In genomic region chr10:45727421-45727965, GRCh38 we compare ENCODE assay signal across 8 cellular contexts. TPM values are rescaled to one million over a fixed set of nuclear protein-coding genes. Genes with fewer than 3 reads are reported as not detected.
A peak's percentile ranks its signal among the peaks of the same experiment; 100 is the strongest.
DNase-seq lines count a peak whose midpoint lies in the region; ATAC-seq and TF ChIP-seq lines count a peak whose summit lies in the region.
"Not testable (repeated sequence)": the region's sequence is repeated elsewhere in the genome, so short reads cannot be mapped to it uniquely, and the experiment has no call there.

No MANE protein-coding gene starts in this region.

- peak overlapping the region; percentile 61 for H3K9ac ChIP-seq in neural cell (ENCODE audit: low read length)

- not testable (repeated sequence) for H3K4me1 Mint-ChIP-seq in T-helper 1 cell treated with Interleukin-12 subunit alpha and Interleukin-12 subunit beta and Interleukin-4 antibody, amounts not matched to agents 30 μg/mL and 1 μg/mL, for 36 hours (ENCODE audit: low read depth)
- H3K4me1 Mint-ChIP-seq in MCF 10A (ENCODE audit: insufficient read depth, unreplicated experiment), result peaks cover 11% of the 10 kb centered on the region

- not testable (repeated sequence) for H3K9me2 ChIP-seq in neural cell (ENCODE audit: insufficient read depth, low read length)

- DNase-seq in MCF 10A (ENCODE audit: unreplicated experiment); left cardiac atrium; tibial nerve (ENCODE audit: low spot score in 2 of 2): not testable (repeated sequence)

- not testable (repeated sequence) for H3K9me3 Mint-ChIP-seq in T-helper 1 cell treated with Interleukin-12 subunit alpha and Interleukin-12 subunit beta and Interleukin-4 antibody, amounts not matched to agents 30 μg/mL and 1 μg/mL, for 36 hours; MCF 10A (ENCODE audit: unreplicated experiment)

- TF ChIP-seq EP300 in neural cell (conservative IDR thresholded peaks at IDR 0.05; ENCODE audit: poor library complexity, severe bottlenecking); tibial nerve (IDR thresholded peaks at IDR 0.05): not testable (repeated sequence)

- H3K4me3 ChIP-seq in neural cell (ENCODE audit: low read length) (peak overlapping the region; percentile 69), tibial nerve (peak overlapping the region; percentile 45 to 96 (median 80))

- H2AFZ ChIP-seq in neural cell (ENCODE audit: low read depth, low read length), result not testable (repeated sequence)

- BruUV-seq in MCF 10A (replicated peaks; lab: Mats Ljungman, UMichigan), result not testable (repeated sequence)

- H3K9me3 ChIP-seq in neural cell (ENCODE audit: low read length); tibial nerve: not testable (repeated sequence)

- H3K79me2 ChIP-seq in neural cell (replicated peaks; ENCODE audit: insufficient read depth, low read length), result not testable (repeated sequence)

- ATAC-seq in GM18499 (IDR thresholded peaks at IDR 0.05; ENCODE audit: insufficient read depth, unreplicated experiment), result peak; percentile 26
- peak; percentile 51 for ATAC-seq in GM21786 (IDR thresholded peaks at IDR 0.05; ENCODE audit: unreplicated experiment)
- peak; percentile 63 for ATAC-seq in HG03354 (IDR thresholded peaks at IDR 0.05; ENCODE audit: poor library complexity, severe bottlenecking, unreplicated experiment)
- ATAC-seq in left cardiac atrium, result peak; percentile 80 to 84

- CTCF ChIA-PET in MCF 10A (lab: Yijun Ruan, JAX), result not testable (repeated sequence)

- not testable (repeated sequence) for H3F3A ChIP-seq in neural cell (ENCODE audit: insufficient read depth, low read length, poor library complexity, severe bottlenecking)

- H3K27ac Mint-ChIP-seq in T-helper 1 cell treated with Interleukin-12 subunit alpha and Interleukin-12 subunit beta and Interleukin-4 antibody, amounts not matched to agents 30 μg/mL and 1 μg/mL, for 36 hours, result peak overlapping the region; percentile 59
- H3K27ac Mint-ChIP-seq in MCF 10A (ENCODE audit: low read depth, unreplicated experiment), result peak overlapping the region; percentile 9

- not testable (repeated sequence) for H3K36me3 ChIP-seq in neural cell (ENCODE audit: insufficient read depth, low read length); tibial nerve

- TF ChIP-seq POLR2A in tibial nerve (IDR thresholded peaks at IDR 0.05), result not testable (repeated sequence)

- not testable (repeated sequence) for H3K27me3 Mint-ChIP-seq in T-helper 1 cell treated with Interleukin-12 subunit alpha and Interleukin-12 subunit beta and Interleukin-4 antibody, amounts not matched to agents 30 μg/mL and 1 μg/mL, for 36 hours (ENCODE audit: low read depth); MCF 10A (ENCODE audit: insufficient read depth, unreplicated experiment)

- not testable (repeated sequence) for H3K36me3 Mint-ChIP-seq in T-helper 1 cell treated with Interleukin-12 subunit alpha and Interleukin-12 subunit beta and Interleukin-4 antibody, amounts not matched to agents 30 μg/mL and 1 μg/mL, for 36 hours (ENCODE audit: low read depth)
- H3K36me3 Mint-ChIP-seq in MCF 10A (ENCODE audit: insufficient read depth, unreplicated experiment), result peaks cover 32% of the 10 kb centered on the region

- H3K27me3 ChIP-seq in neural cell (ENCODE audit: insufficient read depth, low read depth, low read length); tibial nerve: not testable (repeated sequence)

- intact Hi-C loops in MCF 10A (cut with micrococcal nuclease); left cardiac atrium (cut with DNase I): not testable (repeated sequence)

- H3K4me1 ChIP-seq in tibial nerve, result not testable (repeated sequence)

- not testable (repeated sequence) for TF ChIP-seq RAD21 in neural cell (conservative IDR thresholded peaks at IDR 0.05)

- not testable (repeated sequence) for H3K27ac ChIP-seq in neural cell (ENCODE audit: low read length)
- H3K27ac ChIP-seq in tibial nerve, result peak overlapping the region in 3 of 4 donors; percentile 80 to 89 (median 81)

- not testable (repeated sequence) for H4K20me1 ChIP-seq in neural cell (ENCODE audit: insufficient read depth)

- H3K4me2 ChIP-seq in neural cell (ENCODE audit: low read length), result not testable (repeated sequence)

- not testable (repeated sequence) for TF ChIP-seq CTCF in MCF 10A (IDR thresholded peaks at IDR 0.05; ENCODE audit: unreplicated experiment); neural cell (IDR thresholded peaks at IDR 0.05; ENCODE audit: poor library complexity, severe bottlenecking); tibial nerve (IDR thresholded peaks at IDR 0.05)

- 4 to 6% methylated on average over 8 to 17 of the region's 45 CpGs for WGBS in tibial nerve, 2 donors

- H3K4me3 Mint-ChIP-seq in T-helper 1 cell treated with Interleukin-12 subunit alpha and Interleukin-12 subunit beta and Interleukin-4 antibody, amounts not matched to agents 30 μg/mL and 1 μg/mL, for 36 hours, result peak overlapping the region; percentile 82
- H3K4me3 Mint-ChIP-seq in MCF 10A (ENCODE audit: unreplicated experiment), result peak overlapping the region; percentile 79

- POLR2A ChIA-PET in MCF 10A (lab: Yijun Ruan, JAX), result not testable (repeated sequence)

RNA-seq across cellular contexts. Expression of gene WASHC2C, which starts 0.4 kb away (rescaled TPM):
- total RNA-seq in MCF 10A (2022), result 18.2 and 24.5 TPM in 2 replicates
- total RNA-seq in left cardiac atrium, result 10 to 100 TPM; 34.6 to 46.2 TPM
- 26.3 and 32.7 TPM in 2 replicates for polyA plus RNA-seq in neural cell
- 28.5 and 41.4 TPM in 2 replicates for polyA minus RNA-seq in neural cell
- total RNA-seq in tibial nerve, result 10 to 100 TPM; 36.7 to 41.1 (median 38.0) TPM

RNA-seq across cellular contexts. Expression of gene ZFAND4, which starts 54.9 kb away (rescaled TPM):
- total RNA-seq in MCF 10A (2022) (4.9 and 5.0 TPM in 2 replicates), left cardiac atrium (10 to 100 TPM; 14.0 to 15.0 TPM), tibial nerve (10 to 100 TPM; 23.8 to 40.0 (median 32.1) TPM)
- polyA plus RNA-seq in neural cell, result 8.3 and 14.2 TPM in 2 replicates
- polyA minus RNA-seq in neural cell, result 15.6 and 19.2 TPM in 2 replicates

Comparison
In these comparisons a context has a peak if more than half of its experiments do, and no peak if none do; other contexts are left out.
1. ATAC-seq: peak in every context shown above with its lines; median percentile 82 in left cardiac atrium; 63 in HG03354; 51 in GM21786; 26 in GM18499.